Comparison of ENCODE assay signal across 7 cellular contexts in the genomic region with DNA sequence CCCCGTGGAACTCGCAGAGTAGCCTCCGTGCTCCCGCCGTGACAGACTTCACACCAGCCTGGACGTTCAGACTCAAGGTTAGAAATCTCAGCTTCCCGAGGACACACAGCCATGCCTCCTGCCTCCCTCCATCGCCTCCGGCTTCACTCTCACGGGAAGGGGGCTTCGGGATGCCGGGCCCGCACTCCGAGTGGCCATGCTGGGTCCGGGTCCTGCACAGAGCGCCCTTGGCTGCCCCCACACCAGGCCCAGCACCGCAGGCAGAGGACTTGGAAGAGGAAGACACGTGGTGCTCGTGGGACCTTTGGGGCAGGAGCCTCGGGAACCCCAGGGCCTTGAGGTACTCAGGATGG.
"Had no signal": no experiment of that assay in that cellular context is flagged by ENCODE, and none has a peak within 500 bp of the region (broad histone marks: within the 10 kb centered on the region; RNA-seq: fewer than 3 reads in every experiment).

No MANE protein-coding gene starts in this region.

- ATAC-seq: GM23338 had no signal

- H3K27ac ChIP-seq: HL-60 had no signal

- DNase-seq: H7, HCEC 1CT, KBM-7 had no signal

- H3K27ac Mint-ChIP-seq: GM23338, IgD-negative memory B cell had no signal

- H3K36me3 Mint-ChIP-seq: IgD-negative memory B cell had no signal

- H3K4me3 ChIP-seq: GM23338 had no signal

- H3K4me2 ChIP-seq: GM23338 had no signal

- H3K4me1 Mint-ChIP-seq: IgD-negative memory B cell had no signal

- FAIRE-seq: HepG2 had no signal

- H2AFZ ChIP-seq: GM23338 had no signal

- H3K4me3 Mint-ChIP-seq: GM23338, IgD-negative memory B cell had no signal
